In genomic region chr3:134896141-134896540, GRCh38 we compare ENCODE assay signal across 8 cellular contexts.
"Had no signal": no experiment of that assay in that cellular context is flagged by ENCODE, and none has a peak within 500 bp of the region (broad histone marks: within the 10 kb centered on the region; RNA-seq: fewer than 3 reads in every experiment).

No MANE protein-coding gene starts in this region.

- H3K4me1 ChIP-seq: HAP-1 had no signal

- H3K4me3 ChIP-seq: GM23248, HAP-1 had no signal

- H3K4me1 Mint-ChIP-seq: IgD-negative memory B cell had no signal

- H3K9me3 Mint-ChIP-seq: HFFc6, IgD-negative memory B cell had no signal

- H3K36me3 Mint-ChIP-seq: IgD-negative memory B cell had no signal

- DNase-seq: GM23248, GOT3, H7, HFFc6 had no signal

- H3K27ac ChIP-seq: GM23248, HL-60 had no signal

- H3K27ac Mint-ChIP-seq: HFFc6, IgD-negative memory B cell had no signal

- H3K9me3 ChIP-seq: HAP-1 had no signal

- H3K36me3 ChIP-seq: HAP-1 had no signal

- H3K4me3 Mint-ChIP-seq: HFFc6, IgD-negative memory B cell had no signal

- FAIRE-seq: HepG2 had no signal
